ENCODE assay signal across 8 cellular contexts in genomic region chr11:87036756-87037449, GRCh38. TPM values are rescaled to one million over a fixed set of nuclear protein-coding genes. Genes with fewer than 3 reads are reported as not detected.
DNase-seq lines count a peak whose midpoint lies in the region; ATAC-seq and FAIRE-seq lines count a peak whose summit lies in the region.

No MANE protein-coding gene starts in this region.

- peak; percentile 3 for ATAC-seq in GM21529 (IDR thresholded peaks at IDR 0.05; ENCODE audit: unreplicated experiment)

- in situ Hi-C loops in KBM-7 (cut with MboI; ENCODE audit: low pct_unique_long_range_greater_than_20kb, low sequenced_read_pairs), result no loop called here

- H3K4me3 ChIP-seq in NT2/D1 (ENCODE audit: insufficient read length, low read depth) (peak overlapping the region; percentile 19), muscle layer of colon (ENCODE audit: low read depth in 1 of 2, low read length in 2 of 2) (peak overlapping the region; percentile 89 to 97)

- H3K27me3 ChIP-seq in NT2/D1 (ENCODE audit: insufficient read depth, insufficient read length) (no peaks in the 10 kb centered on the region), muscle layer of colon (ENCODE audit: control insufficient read depth in 1 of 2, insufficient read depth in 2 of 2, low read length in 2 of 2) (no peaks in the 10 kb centered on the region)

- peak overlapping the region; percentile 65 for H3K9ac ChIP-seq in NT2/D1 (ENCODE audit: insufficient read length, low read depth)
- H3K9ac ChIP-seq in muscle layer of colon (ENCODE audit: low read length), result peak overlapping the region; percentile 17

- peak; percentile 60 for FAIRE-seq in G401.6 (lab: Jason Lieb, UNC)

- peak; percentile 16 for DNase-seq in NT2/D1 (ENCODE audit: low read depth, low spot score)
- DNase-seq in dermis blood vessel endothelial cell, result peak; percentile 28
- no peak for DNase-seq in HK-2 (ENCODE audit: unreplicated experiment)
- DNase-seq in NCI-H526 (lab: John Stamatoyannopoulos, UW), result no peak
- no peak for DNase-seq in KBM-7

- no peaks in the 10 kb centered on the region for H3K4me1 ChIP-seq in NT2/D1 (ENCODE audit: insufficient read depth, insufficient read length)
- peaks cover 24% of the 10 kb centered on the region for H3K4me1 ChIP-seq in muscle layer of colon (ENCODE audit: insufficient read depth, low read length)

- H3K27ac ChIP-seq in muscle layer of colon (ENCODE audit: low read depth, low read length), result peak overlapping the region; percentile 84

- no peaks in the 10 kb centered on the region for H3K9me3 ChIP-seq in NT2/D1 (ENCODE audit: insufficient read depth, low read length)
- no peaks in the 10 kb centered on the region for H3K9me3 ChIP-seq in muscle layer of colon (ENCODE audit: low read length)

- H3K36me3 ChIP-seq in NT2/D1 (ENCODE audit: insufficient read depth, insufficient read length, low read length) (no peaks in the 10 kb centered on the region), muscle layer of colon (ENCODE audit: insufficient read depth, low read length) (no peaks in the 10 kb centered on the region)

RNA-seq across cellular contexts. Expression of gene TMEM135, which starts 0.8 kb away (rescaled TPM):
- total RNA-seq in dermis blood vessel endothelial cell, result 28.1 and 37.6 TPM in 2 replicates

Comparison
In these comparisons a context has a peak if more than half of its experiments do, and no peak if none do; other contexts are left out.
1. DNase-seq: peak in NT2/D1 (single experiment) and dermis blood vessel endothelial cell (single experiment); none in HK-2 (single experiment), NCI-H526 (0 of 2) and KBM-7 (single experiment).